In the genomic region with DNA sequence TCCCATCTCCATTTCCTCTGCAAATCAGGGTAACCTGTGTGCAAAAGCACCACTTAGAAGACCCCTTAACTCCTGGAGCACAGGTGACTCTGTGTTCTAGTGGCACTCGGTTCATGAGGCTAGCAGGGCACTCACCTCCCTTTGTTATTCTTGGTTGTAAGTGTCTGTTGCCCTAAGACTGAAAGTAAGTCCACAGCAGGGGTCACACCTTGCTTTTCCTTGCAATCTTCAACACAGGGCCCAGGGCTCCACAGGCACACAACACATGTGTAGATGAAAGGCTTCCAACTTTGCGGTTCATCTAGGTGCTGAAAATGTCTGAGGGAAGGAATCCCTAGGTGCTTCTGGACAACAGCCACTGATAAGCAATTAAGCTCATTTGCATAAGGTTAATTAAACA, we compare ENCODE assay signal across 17 cellular contexts. TPM values are rescaled to one million over a fixed set of nuclear protein-coding genes. Genes with fewer than 3 reads are reported as not detected.
"Had no signal": no experiment of that assay in that cellular context is flagged by ENCODE, and none has a peak within 500 bp of the region (broad histone marks: within the 10 kb centered on the region; RNA-seq: fewer than 3 reads in every experiment).

No MANE protein-coding gene starts in this region.

- H3K9me3 ChIP-seq: ascending aorta, breast epithelium, left lung, neutrophil, upper lobe of left lung had no signal

- H3K36me3 ChIP-seq: ascending aorta, breast epithelium, left lung, neutrophil, upper lobe of left lung had no signal

- ATAC-seq: activated CD4-positive, alpha-beta T cell treated with anti-CD3 and anti-CD28 coated beads for 36 hours; activated CD8-positive, alpha-beta T cell treated with anti-CD3 and anti-CD28 coated beads for 36 hours; activated T-cell treated with anti-CD3 and anti-CD28 coated beads, Interleukin-2, amount 50 U/mL, for 72 hours; left lung; naive thymus-derived CD8-positive, alpha-beta T cell; stimulated activated naive CD8-positive, alpha-beta T cell treated with anti-CD3 and anti-CD28 coated beads, Interleukin-15, amount 100 ng/mL, for 72 hours had no signal

- DNase-seq: left lung, upper lobe of left lung had no signal

- H3K27ac Mint-ChIP-seq: activated CD4-positive, alpha-beta T cell treated with anti-CD3 and anti-CD28 coated beads for 36 hours; activated CD8-positive, alpha-beta T cell treated with anti-CD3 and anti-CD28 coated beads for 36 hours; stimulated activated naive CD8-positive, alpha-beta T cell treated with anti-CD3 and anti-CD28 coated beads, Interleukin-15, amount 100 ng/mL, for 72 hours had no signal

- H3K9me3 Mint-ChIP-seq: activated CD8-positive, alpha-beta T cell treated with anti-CD3 and anti-CD28 coated beads for 36 hours; activated T-cell treated with anti-CD3 and anti-CD28 coated beads, Interleukin-2, amount 50 U/mL, for 72 hours; stimulated activated naive CD8-positive, alpha-beta T cell treated with anti-CD3 and anti-CD28 coated beads, Interleukin-15, amount 100 ng/mL, for 72 hours had no signal

- H3K27ac ChIP-seq: ascending aorta, breast epithelium, left lung, neutrophil, skin epidermis, upper lobe of left lung had no signal

RNA-seq across cellular contexts. Expression of gene RNU6-1, which starts 2.9 kb away (rescaled TPM):
- total RNA-seq: activated CD4-positive, alpha-beta T cell treated with anti-CD3 and anti-CD28 coated beads for 36 hours; activated CD8-positive, alpha-beta T cell treated with anti-CD3 and anti-CD28 coated beads for 36 hours; activated T-cell treated with anti-CD3 and anti-CD28 coated beads, Interleukin-2, amount 50 U/mL, for 72 hours; ascending aorta; breast epithelium; dermis microvascular lymphatic vessel endothelial cell; kidney; left lung; mucosa of gallbladder; naive thymus-derived CD8-positive, alpha-beta T cell; posterior vena cava; temporal lobe; upper lobe of left lung had no signal
- polyA plus RNA-seq: esophagus; naive thymus-derived CD8-positive, alpha-beta T cell had no signal

RNA-seq across cellular contexts. Expression of gene SKOR1, which starts 11.6 kb away (rescaled TPM):
- total RNA-seq: ascending aorta had no signal
